In genomic region chr18:35290070-35290735, GRCh38 we compare ENCODE assay signal across 8 cellular contexts. TPM values are rescaled to one million over a fixed set of nuclear protein-coding genes. Genes with fewer than 3 reads are reported as not detected.
A peak's percentile ranks its signal among the peaks of the same experiment; 100 is the strongest.
DNase-seq lines count a peak whose midpoint lies in the region; ATAC-seq and TF ChIP-seq lines count a peak whose summit lies in the region.

ZSCAN30 (minus strand) TSS chr18:35290229; CDS start chr18:35264352, 25,877 bp downstream.

- DNase-seq in GF-D8 (lab: John Stamatoyannopoulos, UW) (peak; percentile 84), HEK293T (ENCODE audit: extremely low spot score) (peak; percentile 100), MV-4-11 (lab: John Stamatoyannopoulos, UW) (peak; percentile 88), SK-MEL-5 (ENCODE audit: low read depth, low spot score) (peak; percentile 90), non-pigmented ciliary epithelial cell (ENCODE audit: low read depth) (peak; percentile 78), superior temporal gyrus (ENCODE audit: extremely low spot score) (peak; percentile 92)
- DNase-seq in activated naive CD4-positive, alpha-beta T cell treated with anti-CD3 and anti-CD28 coated beads for 36 hours, result peak; percentile 96

- TF ChIP-seq EP300 in gastroesophageal sphincter (IDR thresholded peaks at IDR 0.05), result no peak

- TF ChIP-seq POLR2A in gastroesophageal sphincter (IDR thresholded peaks at IDR 0.05), result peak; percentile 58 to 61

- H3K27me3 Mint-ChIP-seq in activated naive CD4-positive, alpha-beta T cell treated with anti-CD3 and anti-CD28 coated beads for 36 hours (ENCODE audit: low read depth), result peaks cover 2% of the 10 kb centered on the region

- no peak for TF ChIP-seq CTCF in gastroesophageal sphincter (IDR thresholded peaks at IDR 0.05)

- peaks cover 0 to 25% of the 10 kb centered on the region in 2 donors for H3K36me3 ChIP-seq in gastroesophageal sphincter

- CTCF ChIA-PET in HEK293T (lab: Yijun Ruan, JAX), result no interaction called here
- CTCF ChIA-PET in activated naive CD4-positive, alpha-beta T cell treated with anti-CD3 and anti-CD28 coated beads for 36 hours (lab: Charles Lee), result interaction anchor here (0.9 kb wide), 1 partner anchor 32 kb away, joined by 3 read pairs; no protein-coding TSS in a partner anchor

- peak within 1 kb of the TSS; percentile 61 to 79 for H3K4me3 ChIP-seq in gastroesophageal sphincter

- peak; percentile 99 for ATAC-seq in gastroesophageal sphincter

- H3K27ac Mint-ChIP-seq in activated naive CD4-positive, alpha-beta T cell treated with anti-CD3 and anti-CD28 coated beads for 36 hours, result peak within 1 kb of the TSS; percentile 97

- intact Hi-C loops in activated naive CD4-positive, alpha-beta T cell treated with anti-CD3 and anti-CD28 coated beads for 36 hours (cut with micrococcal nuclease), result loop anchor here (1.0 to 5.0 kb wide), 12 partner anchors 23 to 682 kb away; partner anchors contain the start of genes GALNT1, INO80C, RMP24 and ZNF24

- 0% methylated on average over 7 to 9 of the region's 41 CpGs for WGBS in gastroesophageal sphincter (ENCODE audit: low coverage in 1 of 2), 2 donors

- in situ Hi-C loops in SK-MEL-5 (cut with HindIII; ENCODE audit: low pct_unique_long_range_greater_than_20kb, low sequenced_read_pairs), result no loop called here

- H3K4me3 Mint-ChIP-seq in activated naive CD4-positive, alpha-beta T cell treated with anti-CD3 and anti-CD28 coated beads for 36 hours, result peak within 1 kb of the TSS; percentile 96

- no peaks in the 10 kb centered on the region for H3K9me3 ChIP-seq in gastroesophageal sphincter

- peaks cover 9% of the 10 kb centered on the region for H3K9me3 Mint-ChIP-seq in activated naive CD4-positive, alpha-beta T cell treated with anti-CD3 and anti-CD28 coated beads for 36 hours

- no peaks in the 10 kb centered on the region for H3K27me3 ChIP-seq in gastroesophageal sphincter

- POLR2A ChIA-PET in HEK293T (lab: Yijun Ruan, JAX), result interaction anchor here (0.6 to 3.0 kb wide), 26 partner anchors 9 to 290 kb away, joined by 3 to 26 read pairs (median 4); partner anchors contain the start of genes ZNF24, ZNF396 and ZNF397

- H3K4me1 ChIP-seq in gastroesophageal sphincter, result peaks cover 7 to 53% (median 16%) of the 10 kb centered on the region in 3 donors

- H3K4me1 Mint-ChIP-seq in activated naive CD4-positive, alpha-beta T cell treated with anti-CD3 and anti-CD28 coated beads for 36 hours (ENCODE audit: low read depth), result peaks cover 48% of the 10 kb centered on the region

- peak within 1 kb of the TSS; percentile 62 to 93 (median 87) for H3K27ac ChIP-seq in gastroesophageal sphincter

- H3K36me3 Mint-ChIP-seq in activated naive CD4-positive, alpha-beta T cell treated with anti-CD3 and anti-CD28 coated beads for 36 hours (ENCODE audit: low read depth), result peaks cover 45% of the 10 kb centered on the region

TF ChIP-seq in HEK293T, 16 proteins besides CTCF, POLR2A, EP300 and RAD21:
- TF ChIP-seq CTBP1 (IDR thresholded peaks at IDR 0.05; ENCODE audit: borderline replicate concordance) (peak; percentile 59; the same call in 1 of the 2 replicates), BHLHE40 (IDR thresholded peaks at IDR 0.05; ENCODE audit: borderline replicate concordance) (no peak), SP1 (IDR thresholded peaks at IDR 0.05) (no peak), ELF4 (IDR thresholded peaks at IDR 0.05) (peak; percentile 85), L3MBTL2 (conservative IDR thresholded peaks at IDR 0.05) (peak; percentile 88), LEF1 (IDR thresholded peaks at IDR 0.05; ENCODE audit: borderline replicate concordance) (no peak; the same call in 1 of the 2 replicates), ZNF384 (IDR thresholded peaks at IDR 0.05) (no peak), SUZ12 (IDR thresholded peaks at IDR 0.05) (no peak), TARDBP (IDR thresholded peaks at IDR 0.05) (no peak), FOXA1 (IDR thresholded peaks at IDR 0.05) (no peak), HDGF (IDR thresholded peaks at IDR 0.05; ENCODE audit: borderline replicate concordance) (no peak), PKNOX1 (IDR thresholded peaks at IDR 0.05) (0 out of 2 replicates have a peak, but pooled peaks have one; percentile 17), NFRKB (IDR thresholded peaks at IDR 0.05) (no peak), FOXM1 (IDR thresholded peaks at IDR 0.05; ENCODE audit: borderline replicate concordance) (peak; percentile 38; the same call in 1 of the 2 replicates), FOXK2 (IDR thresholded peaks at IDR 0.05) (no peak), ARNT (IDR thresholded peaks at IDR 0.05) (peak; percentile 87)

RNA-seq across cellular contexts. Expression of gene ZSCAN30, which starts in this region (rescaled TPM):
- total RNA-seq in SK-MEL-5 (2014; rRNA removed; shearing (Covaris generic)), result 3.7 and 4.2 TPM in 2 replicates
- 1.9 and 2.7 TPM in 2 replicates for polyA plus RNA-seq in SK-MEL-5 (2015; cell fraction: cytosol; rRNA removed)
- polyA plus RNA-seq in SK-MEL-5 (2015; cell fraction: nucleus; rRNA removed), result 15.5 and 20.2 TPM in 2 replicates
- total RNA-seq in activated naive CD4-positive, alpha-beta T cell treated with anti-CD3 and anti-CD28 coated beads for 36 hours, result 10 to 100 TPM; 12.0 to 14.3 TPM
- 10 to 100 TPM; 12.1 to 27.2 (median 17.6) TPM for total RNA-seq in gastroesophageal sphincter

Comparison
In these comparisons a context has a peak if more than half of its experiments do, and no peak if none do; other contexts are left out.
1. Peak in every context shown above with its lines: DNase-seq, ATAC-seq, H3K4me3 ChIP-seq and H3K27ac ChIP-seq.